Comparison of ENCODE assay signal across 1 cellular context in genomic region chr2:219500135-219500534, GRCh38.
TF ChIP-seq lines count a peak whose summit lies in the region.

No MANE protein-coding gene starts in this region.

TF ChIP-seq in K562, 482 proteins besides CTCF, POLR2A, EP300 and RAD21 (continued from another document and continues in another):
- TF ChIP-seq MLLT1 (IDR thresholded peaks at IDR 0.05) = 0 out of 4 replicates have a peak, but pooled peaks of 1 of the 2 experiments have one; percentile 6
- 0 out of 2 replicates have a peak, but pooled peaks have one; percentile 25 for TF ChIP-seq TCF3 (CRISPR knock-in tag; IDR thresholded peaks at IDR 0.05)
- no peak for TF ChIP-seq HINFP (tag; conservative IDR thresholded peaks at IDR 0.05; ENCODE audit: low read depth)
- peak; percentile 58; the same call in 1 of the 2 replicates for TF ChIP-seq SMARCE1 (IDR thresholded peaks at IDR 0.05)
- peak; percentile 50; the same call in 1 of the 2 replicates for TF ChIP-seq DPF2 (IDR thresholded peaks at IDR 0.05)
- peak; percentile 35; the same call in 1 of the 2 replicates for TF ChIP-seq CTBP1 (IDR thresholded peaks at IDR 0.05; ENCODE audit: borderline replicate concordance)
- no peak for TF ChIP-seq CSDE1 (IDR thresholded peaks at IDR 0.05)
- peak; percentile 58 for TF ChIP-seq CBFA2T3 (IDR thresholded peaks at IDR 0.05)
- TF ChIP-seq PKNOX1 (IDR thresholded peaks at IDR 0.05) = peak; percentile 44
- no peak for TF ChIP-seq CBX5 (IDR thresholded peaks at IDR 0.05; ENCODE audit: borderline replicate concordance, low read depth)
- TF ChIP-seq ZBTB11 (CRISPR knock-in tag; IDR thresholded peaks at IDR 0.05) = no peak
- 0 out of 2 replicates have a peak, but pooled peaks have one; percentile 21 for TF ChIP-seq CREM (IDR thresholded peaks at IDR 0.05; ENCODE audit: low read depth)
- TF ChIP-seq POLR2AphosphoS5 (IDR thresholded peaks at IDR 0.05; ENCODE audit: control insufficient read depth, insufficient read depth, low read depth, low read length) = no peak
- no peak for TF ChIP-seq SMARCB1 (IDR thresholded peaks at IDR 0.05; ENCODE audit: insufficient read length, low read depth)
- TF ChIP-seq GATA2 (CRISPR knock-in tag; IDR thresholded peaks at IDR 0.05) = peak; percentile 90
- no peak for TF ChIP-seq ZNF224 (CRISPR knock-in tag; IDR thresholded peaks at IDR 0.05)
- TF ChIP-seq PBX2 (CRISPR knock-in tag; IDR thresholded peaks at IDR 0.05; ENCODE audit: low read depth) = no peak
- TF ChIP-seq PBX2 (tag; conservative IDR thresholded peaks at IDR 0.05; ENCODE audit: low read depth) = peak; percentile 80
- no peak for TF ChIP-seq SNIP1 (IDR thresholded peaks at IDR 0.05; ENCODE audit: low read depth)
- no peak for TF ChIP-seq ELF1 (tag; IDR thresholded peaks at IDR 0.05)
- TF ChIP-seq KAT2B (IDR thresholded peaks at IDR 0.05; ENCODE audit: low read depth, low read length) = no peak
- TF ChIP-seq PRDM10 (IDR thresholded peaks at IDR 0.05; ENCODE audit: partially characterized antibody) = peak; percentile 98
- no peak for TF ChIP-seq BCOR (IDR thresholded peaks at IDR 0.05)
- TF ChIP-seq ZC3H11A (IDR thresholded peaks at IDR 0.05; ENCODE audit: low read depth, low read length) = no peak
- TF ChIP-seq BACH1 (tag; IDR thresholded peaks at IDR 0.05) = no peak
- no peak for TF ChIP-seq POLR2B (IDR thresholded peaks at IDR 0.05; ENCODE audit: low read depth, partially characterized antibody)
- no peak for TF ChIP-seq RBM22 (IDR thresholded peaks at IDR 0.05; ENCODE audit: low read depth, low read length, poor library complexity, severe bottlenecking)
- peak in 1 of 2 experiments; percentile 68; a peak in 1 of 4 replicates for TF ChIP-seq HDAC1 (IDR thresholded peaks at IDR 0.05)
- peak; percentile 46 for TF ChIP-seq NUFIP1 (IDR thresholded peaks at IDR 0.05; ENCODE audit: partially characterized antibody)
- no peak for TF ChIP-seq TOE1 (IDR thresholded peaks at IDR 0.05; ENCODE audit: borderline replicate concordance)
- TF ChIP-seq TOE1 (CRISPR knock-in tag; IDR thresholded peaks at IDR 0.05; ENCODE audit: borderline replicate concordance, low read depth) = no peak
- TF ChIP-seq GATAD2A (IDR thresholded peaks at IDR 0.05) = peak; percentile 51; the same call in 1 of the 2 replicates
- TF ChIP-seq FOXM1 (IDR thresholded peaks at IDR 0.05; ENCODE audit: low read depth) = no peak
- TF ChIP-seq FOXM1 (CRISPR knock-in tag; IDR thresholded peaks at IDR 0.05; ENCODE audit: low read depth) = no peak
- TF ChIP-seq IRF9 (tag; IDR thresholded peaks at IDR 0.05) = no peak
- TF ChIP-seq ZNF76 (CRISPR knock-in tag; IDR thresholded peaks at IDR 0.05; ENCODE audit: borderline replicate concordance) = no peak
- no peak for TF ChIP-seq BCLAF1 (IDR thresholded peaks at IDR 0.05; ENCODE audit: borderline replicate concordance in 1 of 2, control insufficient read depth in 1 of 2, low read depth in 2 of 2, low read length in 1 of 2)
- no peak for TF ChIP-seq ZNF511 (CRISPR knock-in tag; IDR thresholded peaks at IDR 0.05)
- 0 out of 2 replicates have a peak, but pooled peaks have one; percentile 18 for TF ChIP-seq ZEB2 (IDR thresholded peaks at IDR 0.05)
- TF ChIP-seq RAD51 (IDR thresholded peaks at IDR 0.05; ENCODE audit: borderline replicate concordance, low read depth) = no peak
- no peak for TF ChIP-seq HOXB6 (CRISPR knock-in tag; IDR thresholded peaks at IDR 0.05; ENCODE audit: borderline replicate concordance)
- no peak for TF ChIP-seq CBX2 (IDR thresholded peaks at IDR 0.05; ENCODE audit: insufficient read depth, low read length, poor library complexity, severe bottlenecking)
- no peak for TF ChIP-seq BHLHE40 (IDR thresholded peaks at IDR 0.05; ENCODE audit: low read length)
- TF ChIP-seq NONO (IDR thresholded peaks at IDR 0.05; ENCODE audit: low read depth in 2 of 2, low read length in 1 of 2) = 0 out of 4 replicates have a peak, but pooled peaks of 1 of the 2 experiments have one; percentile 35
- no peak for TF ChIP-seq SPI1 (IDR thresholded peaks at IDR 0.05; ENCODE audit: borderline replicate concordance, low read depth, low read length)
- TF ChIP-seq ZFP36 (IDR thresholded peaks at IDR 0.05; ENCODE audit: low read depth, low read length, partially characterized antibody) = no peak
